8 cellular contexts compared by ENCODE assay signal in the genomic region with DNA sequence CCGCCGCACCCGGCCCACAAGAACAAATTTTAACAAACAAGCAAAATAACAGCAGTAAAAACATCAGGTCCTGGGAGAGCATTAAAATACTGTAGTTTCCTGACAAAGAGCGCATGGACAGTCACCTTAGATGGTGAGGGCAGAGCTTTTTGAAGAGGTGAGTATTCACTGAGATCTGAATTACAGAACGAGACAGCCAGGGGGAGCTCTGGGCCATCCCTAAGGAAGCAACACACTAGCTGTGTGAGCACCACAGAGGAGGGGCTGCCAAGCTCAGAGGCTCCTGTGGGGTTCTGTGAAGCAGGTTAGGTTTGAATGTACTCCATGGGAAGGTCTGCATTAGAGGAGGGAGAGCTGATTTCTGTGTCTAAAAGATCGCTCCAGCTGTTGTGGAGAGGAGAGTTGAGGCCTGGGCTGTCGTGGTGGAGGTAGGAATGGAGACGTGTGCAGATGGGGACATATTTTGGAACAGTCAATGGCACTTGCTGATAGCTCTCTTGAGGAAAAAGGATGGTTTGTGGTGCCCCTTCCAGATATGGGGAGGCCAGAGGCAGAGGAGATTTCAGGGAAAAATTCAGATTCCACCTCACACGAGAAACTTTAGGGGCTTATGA.
DNase-seq lines count a peak whose midpoint lies in the region; ATAC-seq and TF ChIP-seq lines count a peak whose summit lies in the region.

No MANE protein-coding gene starts in this region.

- H3K9me3 Mint-ChIP-seq in T-helper 2 cell treated with Interferon-gamma antibody and Interleukin-4, amounts not matched to agents 5 μg/mL and 100 μg/mL, for 36 hours: no peaks in the 10 kb centered on the region
- H3K9me3 Mint-ChIP-seq in MCF 10A (ENCODE audit: unreplicated experiment): no peaks in the 10 kb centered on the region

- ATAC-seq in HG03097 (IDR thresholded peaks at IDR 0.05; ENCODE audit: low FRiP score, unreplicated experiment): no peak

- DNase-seq in NCI-H446 (lab: John Stamatoyannopoulos, UW): peak; percentile 5 to 61
- DNase-seq in NCI-H446 treated with DMSO at 0.1 percent for 48 hours (lab: John Stamatoyannopoulos, UW): no peak
- DNase-seq in NCI-H128 (lab: John Stamatoyannopoulos, UW; ENCODE audit: unreplicated experiment): peak; percentile 16
- DNase-seq in T-helper 2 cell treated with Interferon-gamma antibody and Interleukin-4, amounts not matched to agents 5 μg/mL and 100 μg/mL, for 36 hours (ENCODE audit: low spot score): peak; percentile 15
- peak; percentile 62 for DNase-seq in MCF 10A (ENCODE audit: unreplicated experiment)
- DNase-seq in kidney epithelial cell (ENCODE audit: low read depth): peak; percentile 21
- DNase-seq in stimulated activated CD4-positive, alpha-beta T cell treated with anti-CD3 and anti-CD28 coated beads, Interleukin-4, amount 100 ng/mL, for 4 hours: peak; percentile 23 to 37

- no peaks in the 10 kb centered on the region for H3K27me3 ChIP-seq in kidney epithelial cell (ENCODE audit: control insufficient read depth, insufficient read depth, low read length)

- intact Hi-C loops in MCF 10A (cut with micrococcal nuclease): loop anchor here (1.0 to 10.0 kb wide), 2 partner anchors 189 to 253 kb away; no protein-coding TSS in a partner anchor

- no peak overlapping the region for H3K27ac Mint-ChIP-seq in T-helper 2 cell treated with Interferon-gamma antibody and Interleukin-4, amounts not matched to agents 5 μg/mL and 100 μg/mL, for 36 hours
- H3K27ac Mint-ChIP-seq in MCF 10A (ENCODE audit: low read depth, unreplicated experiment): no peak overlapping the region

- H3K36me3 Mint-ChIP-seq in T-helper 2 cell treated with Interferon-gamma antibody and Interleukin-4, amounts not matched to agents 5 μg/mL and 100 μg/mL, for 36 hours (ENCODE audit: low read depth): peaks cover 17% of the 10 kb centered on the region
- H3K36me3 Mint-ChIP-seq in MCF 10A (ENCODE audit: insufficient read depth, unreplicated experiment): peaks cover 55% of the 10 kb centered on the region

- POLR2A ChIA-PET in MCF 10A (lab: Yijun Ruan, JAX): interaction anchor here (0.7 to 3.5 kb wide), 2 partner anchors 166 to 189 kb away, joined by 4 to 16 read pairs; no protein-coding TSS in a partner anchor

- CTCF ChIA-PET in MCF 10A (lab: Yijun Ruan, JAX): interaction anchor here (0.5 to 3.9 kb wide), 34 partner anchors 9 to 802 kb away, joined by 3 to 60 read pairs (median 4); no protein-coding TSS in a partner anchor

- H3K4me3 Mint-ChIP-seq in T-helper 2 cell treated with Interferon-gamma antibody and Interleukin-4, amounts not matched to agents 5 μg/mL and 100 μg/mL, for 36 hours: no peak overlapping the region
- no peak overlapping the region for H3K4me3 Mint-ChIP-seq in MCF 10A (ENCODE audit: unreplicated experiment)

- peaks cover 2% of the 10 kb centered on the region for H3K36me3 ChIP-seq in kidney epithelial cell (ENCODE audit: control insufficient read depth, insufficient read depth, low read length)

- H3K4me3 ChIP-seq in kidney epithelial cell (ENCODE audit: low read depth, low read length): no peak overlapping the region

- BruUV-seq in MCF 10A (replicated peaks; lab: Mats Ljungman, UMichigan): no TSS peak

- TF ChIP-seq CTCF in MCF 10A (IDR thresholded peaks at IDR 0.05; ENCODE audit: unreplicated experiment) (peak; percentile 68), kidney epithelial cell (IDR thresholded peaks at IDR 0.05; ENCODE audit: insufficient read depth, low read length, poor library complexity, severe bottlenecking) (peak; percentile 68)

- H3K4me1 Mint-ChIP-seq in T-helper 2 cell treated with Interferon-gamma antibody and Interleukin-4, amounts not matched to agents 5 μg/mL and 100 μg/mL, for 36 hours (ENCODE audit: low read depth): no peaks in the 10 kb centered on the region
- no peaks in the 10 kb centered on the region for H3K4me1 Mint-ChIP-seq in MCF 10A (ENCODE audit: insufficient read depth, unreplicated experiment)

- no peaks in the 10 kb centered on the region for H3K27me3 Mint-ChIP-seq in T-helper 2 cell treated with Interferon-gamma antibody and Interleukin-4, amounts not matched to agents 5 μg/mL and 100 μg/mL, for 36 hours (ENCODE audit: low read depth)
- no peaks in the 10 kb centered on the region for H3K27me3 Mint-ChIP-seq in MCF 10A (ENCODE audit: insufficient read depth, unreplicated experiment)
